ENCODE assay signal across 17 cellular contexts in the genomic region with DNA sequence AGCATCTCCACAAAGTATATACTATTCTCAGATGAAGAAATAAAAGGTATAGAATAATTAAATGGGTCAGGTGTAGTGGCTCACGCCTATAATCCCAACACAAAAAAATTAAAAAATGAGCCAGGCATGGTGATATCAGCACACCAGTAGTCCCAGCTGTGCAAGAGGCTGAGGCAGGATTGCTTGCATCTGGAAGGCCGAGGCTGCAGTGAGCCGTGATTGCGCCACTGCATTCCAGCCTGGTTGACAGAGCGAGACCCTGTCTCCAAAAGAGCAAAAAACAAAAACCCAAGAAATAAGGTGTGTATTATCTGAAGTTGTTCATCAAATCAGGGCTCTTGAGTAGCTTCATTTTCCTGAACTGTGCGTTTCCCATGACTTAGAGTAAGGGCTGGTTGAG.
DNase-seq lines count a peak whose midpoint lies in the region; ATAC-seq and TF ChIP-seq lines count a peak whose summit lies in the region.
"Had no signal": no experiment of that assay in that cellular context is flagged by ENCODE, and none has a peak within 500 bp of the region (broad histone marks: within the 10 kb centered on the region; RNA-seq: fewer than 3 reads in every experiment).

No MANE protein-coding gene starts in this region.

- H2BK12ac ChIP-seq in neuronal stem cell (ENCODE audit: low read length), result no peak overlapping the region

- no peaks in the 10 kb centered on the region for H3K4me1 Mint-ChIP-seq in effector memory CD8-positive, alpha-beta T cell (ENCODE audit: low read depth in 2 of 2)
- H3K4me1 Mint-ChIP-seq: CD8-positive, alpha-beta memory T cell had no signal

- no peaks in the 10 kb centered on the region for H3K79me2 ChIP-seq in smooth muscle cell (ENCODE audit: low read depth)

- no peaks in the 10 kb centered on the region for H3K79me1 ChIP-seq in neuronal stem cell (ENCODE audit: low read depth, low read length)

- no peak for TF ChIP-seq CTCF in fibroblast of villous mesenchyme (IDR thresholded peaks at IDR 0.05; ENCODE audit: insufficient read depth, low read depth, low read length)
- no peak for TF ChIP-seq CTCF in smooth muscle cell (IDR thresholded peaks at IDR 0.05; ENCODE audit: borderline replicate concordance, insufficient read depth, poor library complexity, severe bottlenecking)

- no peak for ATAC-seq in effector memory CD8-positive, alpha-beta T cell (replicated peaks)
- ATAC-seq: PC-3 had no signal

- H3F3A ChIP-seq in smooth muscle cell (ENCODE audit: low read depth), result peaks cover 12% of the 10 kb centered on the region

- no peak overlapping the region for H2AK5ac ChIP-seq in neuronal stem cell (ENCODE audit: low read depth, low read length)

- H3K4ac ChIP-seq in neuronal stem cell (ENCODE audit: low read length), result no peak overlapping the region

- 46% methylated on average over 6 of the region's 6 CpGs for WGBS in smooth muscle cell (ENCODE audit: low lambda C conversion rate)
- no CpG with 5 or more reads among the region's 6 CpGs for WGBS in neuronal stem cell (ENCODE audit: extremely low coverage in 2 of 2, insufficient read length in 2 of 2, insufficient replicate concordance in 1 of 2), 2 donors

- H2BK15ac ChIP-seq in neuronal stem cell (ENCODE audit: low read length), result no peak overlapping the region

- no peaks in the 10 kb centered on the region for H3K4me1 ChIP-seq in adipocyte (ENCODE audit: control insufficient read depth, insufficient read depth, low read length)
- peaks cover 7% of the 10 kb centered on the region for H3K4me1 ChIP-seq in smooth muscle cell (ENCODE audit: low read depth)
- peaks cover 0 to 2% of the 10 kb centered on the region in 2 donors for H3K4me1 ChIP-seq in neuronal stem cell (ENCODE audit: control insufficient read depth in 2 of 2, insufficient read depth in 1 of 2, low read depth in 1 of 2, low read length in 2 of 2)

- no peak overlapping the region for H3K27ac Mint-ChIP-seq in effector memory CD8-positive, alpha-beta T cell
- H3K27ac Mint-ChIP-seq: CD8-positive, alpha-beta memory T cell had no signal

- H3K23ac ChIP-seq in neuronal stem cell (ENCODE audit: low read depth, low read length, poor library complexity), result no peak overlapping the region

- H2AFZ ChIP-seq in smooth muscle cell (ENCODE audit: low read depth) (no peak overlapping the region), neuronal stem cell (ENCODE audit: low read length) (no peak overlapping the region)

- H4K20me1 ChIP-seq in smooth muscle cell (ENCODE audit: low read depth), result no peaks in the 10 kb centered on the region
- H4K20me1 ChIP-seq: BLaER1 had no signal

- H3K14ac ChIP-seq in neuronal stem cell (ENCODE audit: low read length), result no peak overlapping the region

- peak; percentile 17 for DNase-seq in GM03348 (ENCODE audit: low spot score)
- peak; percentile 27 for DNase-seq in adipocyte (ENCODE audit: low read depth)
- peak; percentile 75 for DNase-seq in fibroblast of villous mesenchyme (ENCODE audit: low read depth)
- DNase-seq in smooth muscle cell (lab: John Stamatoyannopoulos, UW; ENCODE audit: unreplicated experiment), result no peak
- no peak for DNase-seq in NCI-H1694 treated with DMSO at 0.1 percent for 48 hours (lab: John Stamatoyannopoulos, UW)
- no peak for DNase-seq in neuronal stem cell (ENCODE audit: low spot score)
- DNase-seq in effector memory CD8-positive, alpha-beta T cell, result no peak
- DNase-seq: CD8-positive, alpha-beta memory T cell; MG63; NCI-H1105; NCI-H187; NCI-H446 treated with DMSO at 0.1 percent for 48 hours; NCI-H748 treated with DMSO at 0.1 percent for 48 hours; PC-3 had no signal

- H3K9me3 ChIP-seq in adipocyte (ENCODE audit: control insufficient read depth, low read length) (no peaks in the 10 kb centered on the region), smooth muscle cell (replicated peaks; ENCODE audit: low read depth) (no peaks in the 10 kb centered on the region), neuronal stem cell (replicated peaks in 1 of 2; ENCODE audit: control insufficient read depth in 2 of 2, insufficient read depth in 1 of 2, low read depth in 1 of 2, low read length in 2 of 2) (no peaks in the 10 kb centered on the region)
- H3K9me3 ChIP-seq: BLaER1, MG63 had no signal

- H3K4me2 ChIP-seq in smooth muscle cell (peak overlapping the region; percentile 20), neuronal stem cell (ENCODE audit: insufficient read depth, low read length, poor library complexity, severe bottlenecking) (no peak overlapping the region)
- H3K4me2 ChIP-seq: BLaER1, KMS-11 had no signal

- no peak overlapping the region for H3K18ac ChIP-seq in neuronal stem cell (ENCODE audit: low read length)

- H3K27me3 ChIP-seq in adipocyte (replicated peaks; ENCODE audit: control insufficient read depth, insufficient read depth, low read length), result no peaks in the 10 kb centered on the region
- no peaks in the 10 kb centered on the region for H3K27me3 ChIP-seq in smooth muscle cell (ENCODE audit: low read depth)
- H3K27me3 ChIP-seq in neuronal stem cell (ENCODE audit: control insufficient read depth in 3 of 3, insufficient read depth in 3 of 3, low read depth in 1 of 3, low read length in 3 of 3), result no peaks in the 10 kb centered on the region
- H3K27me3 ChIP-seq: BLaER1, MG63 had no signal

- H3K27me3 Mint-ChIP-seq in effector memory CD8-positive, alpha-beta T cell, result no peaks in the 10 kb centered on the region
- H3K27me3 Mint-ChIP-seq: CD8-positive, alpha-beta memory T cell had no signal

- H4K8ac ChIP-seq in neuronal stem cell (ENCODE audit: low read depth, low read length), result no peak overlapping the region

- H3K4me3 ChIP-seq in adipocyte (ENCODE audit: low read length) (no peak overlapping the region), fibroblast of villous mesenchyme (ENCODE audit: low read depth, low read length) (no peak overlapping the region), smooth muscle cell (no peak overlapping the region), neuronal stem cell (ENCODE audit: low read length in 2 of 2) (no peak overlapping the region)
- H3K4me3 ChIP-seq: BLaER1, MG63 had no signal

- H3K9ac ChIP-seq in adipocyte (ENCODE audit: low read length), result no peak overlapping the region
- H3K9ac ChIP-seq in smooth muscle cell (ENCODE audit: low read depth), result no peak overlapping the region
- H3K9ac ChIP-seq in neuronal stem cell (ENCODE audit: low read depth, low read length, poor library complexity), result no peak overlapping the region
- H3K9ac ChIP-seq: BLaER1, KMS-11 had no signal

- no peak overlapping the region for H2BK120ac ChIP-seq in neuronal stem cell (ENCODE audit: low read depth, low read length)

- H3K36me3 Mint-ChIP-seq in effector memory CD8-positive, alpha-beta T cell (ENCODE audit: insufficient read depth), result no peaks in the 10 kb centered on the region
- H3K36me3 Mint-ChIP-seq: CD8-positive, alpha-beta memory T cell had no signal

- H3K36me3 ChIP-seq in adipocyte (ENCODE audit: control insufficient read depth, insufficient read depth, low read length, severe bottlenecking) (no peaks in the 10 kb centered on the region), smooth muscle cell (ENCODE audit: low read depth) (no peaks in the 10 kb centered on the region), neuronal stem cell (replicated peaks in 1 of 2; ENCODE audit: control insufficient read depth in 2 of 2, insufficient read depth in 2 of 2, low read length in 2 of 2) (no peaks in the 10 kb centered on the region)
- H3K36me3 ChIP-seq: BLaER1, MG63 had no signal

- H3K4me3 Mint-ChIP-seq in effector memory CD8-positive, alpha-beta T cell, result no peak overlapping the region
- H3K4me3 Mint-ChIP-seq: CD8-positive, alpha-beta memory T cell had no signal

- no peak overlapping the region for H2BK5ac ChIP-seq in neuronal stem cell (ENCODE audit: low read length)

- H3K9me3 Mint-ChIP-seq in effector memory CD8-positive, alpha-beta T cell, result no peaks in the 10 kb centered on the region

- H4K91ac ChIP-seq in neuronal stem cell (ENCODE audit: low read depth, low read length, poor library complexity), result no peak overlapping the region

- H3K27ac ChIP-seq in smooth muscle cell (ENCODE audit: low read depth) (no peak overlapping the region), neuronal stem cell (replicated peaks; ENCODE audit: low read length) (no peak overlapping the region)
- H3K27ac ChIP-seq: BLaER1, HL-60, KMS-11 had no signal

Comparison
In these comparisons a context has a peak if more than half of its experiments do, and no peak if none do; other contexts are left out.
1. DNase-seq: peak in GM03348 (single experiment), adipocyte (single experiment) and fibroblast of villous mesenchyme (single experiment); none in smooth muscle cell (single experiment), NCI-H1694 treated with DMSO at 0.1 percent for 48 hours (single experiment), neuronal stem cell (single experiment) and effector memory CD8-positive, alpha-beta T cell (0 of 3).